23 cellular contexts compared by ENCODE assay signal in the genomic region with DNA sequence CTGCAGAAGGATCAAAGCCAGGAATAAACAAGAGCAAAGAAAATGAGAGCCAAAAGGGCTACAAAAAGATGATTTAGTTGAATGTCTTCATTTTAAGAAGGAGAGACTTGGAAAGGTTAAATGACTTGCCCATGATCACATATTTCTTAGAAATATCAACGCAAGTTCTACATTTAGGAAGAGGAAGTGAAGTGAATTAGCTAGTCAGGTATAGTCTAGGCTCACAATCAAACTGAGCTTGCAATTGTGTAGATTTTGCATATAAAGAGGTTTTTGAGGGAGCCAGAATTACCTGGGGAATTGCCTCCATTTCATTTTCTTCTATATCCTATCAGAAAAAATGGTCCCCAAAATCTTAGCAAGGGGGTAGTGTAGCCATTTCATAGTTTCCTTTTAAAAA.
"Had no signal": no experiment of that assay in that cellular context is flagged by ENCODE, and none has a peak within 500 bp of the region (broad histone marks: within the 10 kb centered on the region; RNA-seq: fewer than 3 reads in every experiment).

No MANE protein-coding gene starts in this region.

- ATAC-seq: gastrocnemius medialis; heart right ventricle; left lung; left ventricle myocardium superior; lower lobe of right lung; mucosa of descending colon; naive thymus-derived CD8-positive, alpha-beta T cell had no signal

- H3K4me3 ChIP-seq: coronary artery, dorsolateral prefrontal cortex, esophagus muscularis mucosa, gastrocnemius medialis, heart right ventricle, left lung, lower lobe of right lung, mucosa of descending colon had no signal

- H3K27ac ChIP-seq: coronary artery, dorsolateral prefrontal cortex, esophagus muscularis mucosa, gastrocnemius medialis, heart right ventricle, left lung, lower lobe of right lung had no signal

- H3K36me3 Mint-ChIP-seq: mesothelial cell of epicardium, naive B cell had no signal

- H3K4me3 Mint-ChIP-seq: mesothelial cell of epicardium; naive B cell; naive thymus-derived CD8-positive, alpha-beta T cell had no signal

- H3K4me1 ChIP-seq: esophagus muscularis mucosa, gastrocnemius medialis, heart right ventricle, left lung, lower lobe of right lung had no signal

- H3K9me3 ChIP-seq: esophagus muscularis mucosa, gastrocnemius medialis, heart right ventricle, left lung, lower lobe of right lung, mucosa of descending colon had no signal

- H3K27me3 ChIP-seq: dorsolateral prefrontal cortex, esophagus muscularis mucosa, gastrocnemius medialis, heart right ventricle, left lung had no signal

- H3K36me3 ChIP-seq: esophagus muscularis mucosa, gastrocnemius medialis, heart right ventricle, left lung, lower lobe of right lung had no signal

- H3K9me3 Mint-ChIP-seq: mesothelial cell of epicardium; naive thymus-derived CD8-positive, alpha-beta T cell had no signal

- DNase-seq: dermis blood vessel endothelial cell; dorsolateral prefrontal cortex; effector CD4-positive, alpha-beta T cell; effector memory CD4-positive, alpha-beta T cell; foreskin melanocyte; gastrocnemius medialis; glutamatergic neuron; head of caudate nucleus; heart right ventricle; hippocampal formation; left cardiac atrium; left lung; left ventricle myocardium superior; lower lobe of right lung; mucosa of descending colon; naive B cell; naive thymus-derived CD8-positive, alpha-beta T cell had no signal

- H3K27ac Mint-ChIP-seq: mesothelial cell of epicardium; naive B cell; naive thymus-derived CD8-positive, alpha-beta T cell had no signal

- H3K4me1 Mint-ChIP-seq: mesothelial cell of epicardium, naive B cell had no signal

- FAIRE-seq: endothelial cell of umbilical vein, islet of Langerhans, keratinocyte had no signal
